In genomic region chr1:16146888-16147614, GRCh38 we compare ENCODE assay signal across 10 cellular contexts. TPM values are rescaled to one million over a fixed set of nuclear protein-coding genes. Genes with fewer than 3 reads are reported as not detected.
DNase-seq lines count a peak whose midpoint lies in the region; ATAC-seq, FAIRE-seq and TF ChIP-seq lines count a peak whose summit lies in the region.
"Had no signal": no experiment of that assay in that cellular context is flagged by ENCODE, and none has a peak within 500 bp of the region (broad histone marks: within the 10 kb centered on the region; RNA-seq: fewer than 3 reads in every experiment).

No MANE protein-coding gene starts in this region.

- no peaks in the 10 kb centered on the region for H3K9me3 Mint-ChIP-seq in nephron progenitor cell
- peaks cover 0 to 2% of the 10 kb centered on the region in 2 donors for H3K9me3 Mint-ChIP-seq in stimulated activated naive B cell treated with anti-CD40 and anti-IgM and Interleukin-4, amounts not matched to agents 10 μg/mL and 1 μg/mL and 100 μg/mL, for 72 hours

- H3K4me3 ChIP-seq in AG10803 (ENCODE audit: low read length) (peak overlapping the region; percentile 43), esophagus muscularis mucosa (peak overlapping the region in 1 of 4 donors; percentile 38)

- peak overlapping the region; percentile 98 for H3K27ac Mint-ChIP-seq in nephron progenitor cell
- no peak overlapping the region for H3K27ac Mint-ChIP-seq in stimulated activated naive B cell treated with anti-CD40 and anti-IgM and Interleukin-4, amounts not matched to agents 10 μg/mL and 1 μg/mL and 100 μg/mL, for 72 hours

- H3K4me1 ChIP-seq in esophagus muscularis mucosa = peaks cover 54 to 82% (median 72%) of the 10 kb centered on the region in 4 donors

- WGBS in esophagus muscularis mucosa = 73% methylated on average over 13 of the region's 13 CpGs

- no peak for TF ChIP-seq EP300 in esophagus muscularis mucosa (IDR thresholded peaks at IDR 0.05)

- TF ChIP-seq POLR2A in esophagus muscularis mucosa (IDR thresholded peaks at IDR 0.05; ENCODE audit: low read depth) = no peak

- DNase-seq in AG10803 (ENCODE audit: low read depth) (peak; percentile 58), RCC 7860 (ENCODE audit: low spot score) (peak; percentile 87), esophagus muscularis mucosa (ENCODE audit: extremely low spot score) (no peak), nephron progenitor cell (no peak), HUDEP-2 (lab: John Stamatoyannopoulos, UW; ENCODE audit: unreplicated experiment in 76 of 76) (no peak), NCI-H2227 treated with DMSO at 0.1 percent for 48 hours (lab: John Stamatoyannopoulos, UW) (no peak)
- DNase-seq in stimulated activated naive B cell treated with anti-CD40 and anti-IgM and Interleukin-4, amounts not matched to agents 10 μg/mL and 1 μg/mL and 100 μg/mL, for 72 hours = no peak
- DNase-seq: NCI-H2171 treated with DMSO at 0.1 percent for 48 hours had no signal

- no peak for TF ChIP-seq CTCF in AG10803 (conservative IDR thresholded peaks at IDR 0.05; ENCODE audit: low read length)
- TF ChIP-seq CTCF in esophagus muscularis mucosa (IDR thresholded peaks at IDR 0.05) = no peak
- no peak for TF ChIP-seq CTCF in nephron progenitor cell (IDR thresholded peaks at IDR 0.05)

- no peaks in the 10 kb centered on the region for H3K27me3 ChIP-seq in esophagus muscularis mucosa

- H3K4me3 Mint-ChIP-seq in nephron progenitor cell = peak overlapping the region; percentile 64
- H3K4me3 Mint-ChIP-seq in stimulated activated naive B cell treated with anti-CD40 and anti-IgM and Interleukin-4, amounts not matched to agents 10 μg/mL and 1 μg/mL and 100 μg/mL, for 72 hours = no peak overlapping the region

- ATAC-seq in stimulated activated naive B cell treated with anti-CD40 and anti-IgM and Interleukin-4, amounts not matched to agents 10 μg/mL and 1 μg/mL and 100 μg/mL, for 72 hours (replicated peaks) = no peak
- no peak for ATAC-seq in GM21360 (IDR thresholded peaks at IDR 0.05; ENCODE audit: unreplicated experiment)

- H3K36me3 ChIP-seq in esophagus muscularis mucosa = peaks cover 0 to 59% (median 25%) of the 10 kb centered on the region in 4 donors

- peak overlapping the region; percentile 69 to 83 (median 80) for H3K27ac ChIP-seq in esophagus muscularis mucosa (replicated peaks in 1 of 4)

- peak; percentile 87 for FAIRE-seq in RCC 7860 (lab: Jason Lieb, UNC)
- FAIRE-seq: TTC549 had no signal

- intact Hi-C loops in esophagus muscularis mucosa (cut with DNase I) = no loop called here

- H3K4me1 Mint-ChIP-seq in nephron progenitor cell = peaks cover 56% of the 10 kb centered on the region
- peaks cover 4 to 14% of the 10 kb centered on the region in 2 donors for H3K4me1 Mint-ChIP-seq in stimulated activated naive B cell treated with anti-CD40 and anti-IgM and Interleukin-4, amounts not matched to agents 10 μg/mL and 1 μg/mL and 100 μg/mL, for 72 hours

- no peaks in the 10 kb centered on the region for H3K9me3 ChIP-seq in esophagus muscularis mucosa

- peaks cover 40% of the 10 kb centered on the region for H3K36me3 Mint-ChIP-seq in nephron progenitor cell (ENCODE audit: low read depth)
- no peaks in the 10 kb centered on the region for H3K36me3 Mint-ChIP-seq in stimulated activated naive B cell treated with anti-CD40 and anti-IgM and Interleukin-4, amounts not matched to agents 10 μg/mL and 1 μg/mL and 100 μg/mL, for 72 hours

- peaks cover 4% of the 10 kb centered on the region for H3K27me3 Mint-ChIP-seq in nephron progenitor cell (ENCODE audit: low read depth, poor library complexity)
- peaks cover 53 to 76% of the 10 kb centered on the region in 2 donors for H3K27me3 Mint-ChIP-seq in stimulated activated naive B cell treated with anti-CD40 and anti-IgM and Interleukin-4, amounts not matched to agents 10 μg/mL and 1 μg/mL and 100 μg/mL, for 72 hours

RNA-seq across cellular contexts. Expression of gene EPHA2, which starts 8.8 kb away (rescaled TPM):
- total RNA-seq in esophagus muscularis mucosa = 10 to 100 TPM in 2 of 4 donors, 1 to 10 TPM in 2; 5.8 to 15.7 (median 11.3) TPM

Comparison
In these comparisons a context has a peak if more than half of its experiments do, and no peak if none do; other contexts are left out.
1. DNase-seq: peak in AG10803 (single experiment) and RCC 7860 (single experiment); none in esophagus muscularis mucosa (single experiment), nephron progenitor cell (single experiment), HUDEP-2 (0 of 76), NCI-H2227 treated with DMSO at 0.1 percent for 48 hours (single experiment) and stimulated activated naive B cell treated with anti-CD40 and anti-IgM and Interleukin-4, amounts not matched to agents 10 μg/mL and 1 μg/mL and 100 μg/mL, for 72 hours (single experiment).